24 cellular contexts compared by ENCODE assay signal in the genomic region with DNA sequence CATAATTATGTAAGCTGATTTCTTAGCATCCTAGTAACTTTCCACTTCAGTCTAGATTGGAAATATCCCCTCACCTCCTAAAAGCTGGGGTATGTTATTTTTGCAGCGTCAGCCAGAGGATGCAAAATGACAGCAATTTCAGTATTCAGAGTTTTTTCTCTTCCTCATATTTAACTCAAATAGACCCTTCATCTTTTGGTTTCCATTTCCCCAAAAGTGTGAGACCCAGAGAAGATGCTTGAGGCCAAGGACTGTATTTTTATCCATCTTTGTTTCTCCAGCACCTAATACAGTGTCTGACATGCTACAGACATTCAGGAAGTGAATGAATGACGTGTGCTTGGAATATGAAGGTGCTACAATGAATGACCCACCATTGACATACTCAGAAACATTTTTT.
DNase-seq lines count a peak whose midpoint lies in the region; ATAC-seq, FAIRE-seq and TF ChIP-seq lines count a peak whose summit lies in the region.
"Had no signal": no experiment of that assay in that cellular context is flagged by ENCODE, and none has a peak within 500 bp of the region (broad histone marks: within the 10 kb centered on the region; RNA-seq: fewer than 3 reads in every experiment).

No MANE protein-coding gene starts in this region.

- H3K4me1 ChIP-seq in OCI-LY3 (ENCODE audit: low read length) (peaks cover 12% of the 10 kb centered on the region), GM12878 (ENCODE audit: control insufficient read depth, insufficient read depth, low read length) (no peaks in the 10 kb centered on the region)
- H3K4me1 ChIP-seq: A549, Caco-2 had no signal

- WGBS in GM12878 (ENCODE audit: insufficient coverage, insufficient replicate concordance, low lambda C conversion rate, missing lambda C conversion rate), result 0% methylated on average over 2 of the region's 2 CpGs

- H3K36me3 ChIP-seq in OCI-LY3 (replicated peaks; ENCODE audit: low read depth, low read length) (no peaks in the 10 kb centered on the region), GM12878 (ENCODE audit: control insufficient read depth in 2 of 2, insufficient read depth in 2 of 2, low read length in 1 of 2) (no peaks in the 10 kb centered on the region)
- H3K36me3 ChIP-seq: BLaER1 treated with 17β-estradiol and CSF1 and Interleukin-3, amounts not matched to agents 10 nM and 100 nM had no signal

- H4K20me1 ChIP-seq in OCI-LY3 (ENCODE audit: insufficient read depth, low read length) (no peaks in the 10 kb centered on the region), GM12878 (ENCODE audit: control insufficient read depth, insufficient read depth) (no peaks in the 10 kb centered on the region)
- H4K20me1 ChIP-seq: BLaER1 treated with 17β-estradiol and CSF1 and Interleukin-3, amounts not matched to agents 10 nM and 100 nM had no signal

- no peak for TF ChIP-seq RAD21 in GM12878 (IDR thresholded peaks at IDR 0.05; ENCODE audit: insufficient read depth, low read depth, low read length)

- no peak overlapping the region for H3K4me3 ChIP-seq in OCI-LY3 (ENCODE audit: low read length)
- no peak overlapping the region for H3K4me3 ChIP-seq in GM12878
- H3K4me3 ChIP-seq: A549; BLaER1 treated with 17β-estradiol and CSF1 and Interleukin-3, amounts not matched to agents 10 nM and 100 nM had no signal

- H2AFZ ChIP-seq in OCI-LY3 (ENCODE audit: low read depth, low read length), result no peak overlapping the region
- no peak overlapping the region; the same call in 1 of the 2 replicates for H2AFZ ChIP-seq in GM12878 (ENCODE audit: control insufficient read depth, low read depth, low read length)

- H3K9me3 ChIP-seq in OCI-LY3 (ENCODE audit: insufficient read depth, low read length) (no peaks in the 10 kb centered on the region), GM12878 (replicated peaks; ENCODE audit: control insufficient read depth, insufficient read depth, low read length) (no peaks in the 10 kb centered on the region)
- H3K9me3 ChIP-seq: A549, Caco-2 had no signal

- CTCF ChIA-PET in GM12878 (lab: Yijun Ruan, JAX), result interaction anchor here (0.7 kb wide), 1 partner anchor 27 kb away, joined by 4 read pairs; no protein-coding TSS in a partner anchor

- POLR2A ChIA-PET in GM12878 (lab: Charles Lee), result no interaction called here

- no peak for TF ChIP-seq CTCF in OCI-LY3 (IDR thresholded peaks at IDR 0.05; ENCODE audit: low read depth, low read length)
- no peak for TF ChIP-seq CTCF in GM12878 (IDR thresholded peaks at IDR 0.05 in 2 of 3, conservative IDR thresholded peaks at IDR 0.05 in 1 of 3; ENCODE audit: control insufficient read depth in 2 of 3, extremely low read depth in 1 of 3, insufficient read depth in 1 of 3, low read depth in 3 of 3, low read length in 3 of 3)

- no TSS peak for BruUV-seq in GM12878 (replicated peaks; lab: Mats Ljungman, UMichigan)

- ATAC-seq in GM21529 (IDR thresholded peaks at IDR 0.05; ENCODE audit: unreplicated experiment) (peak; percentile 55), GM12878 (no peak), HG03460 (IDR thresholded peaks at IDR 0.05; ENCODE audit: unreplicated experiment) (no peak), HG02981 (IDR thresholded peaks at IDR 0.05; ENCODE audit: unreplicated experiment) (no peak)
- ATAC-seq: A549; CD8-positive, alpha-beta T cell had no signal

- RAD21 ChIA-PET in GM12878 (lab: Charles Lee; ENCODE audit: unreplicated experiment), result no interaction called here

- H3K4me2 ChIP-seq in OCI-LY3 (ENCODE audit: low read length) (peak overlapping the region; percentile 43), GM12878 (ENCODE audit: control insufficient read depth, insufficient read depth) (0 out of 2 replicates have a peak overlapping the region, but pooled peaks have one; percentile 12)
- H3K4me2 ChIP-seq: A549 had no signal

- FAIRE-seq in GM12891 (lab: Jason Lieb, UNC) (no peak), GM12878 (lab: Jason Lieb, UNC) (no peak)
- FAIRE-seq: A549, D721Med, GM19239 had no signal

- SMC1A ChIA-PET in GM12878 (lab: Charles Lee; ENCODE audit: uncharacterized antibody, unreplicated experiment), result no interaction called here

- DNase-seq in GM12891 (ENCODE audit: insufficient read length, low spot score) (no peak), GM12878 (ENCODE audit: low read depth, low spot score) (no peak), DMS153 (lab: John Stamatoyannopoulos, UW) (no peak), NCI-H2227 treated with DMSO at 0.1 percent for 48 hours (lab: John Stamatoyannopoulos, UW) (no peak)
- DNase-seq: AML-193; Caco-2; Calu3; CD4-positive, alpha-beta T cell; CD8-positive, alpha-beta T cell; DMS53; DMS79; DND-41; EL; GDM1 had no signal

- no peak for TF ChIP-seq EP300 in GM12878 (IDR thresholded peaks at IDR 0.05; ENCODE audit: borderline replicate concordance in 1 of 2, control insufficient read depth in 1 of 2, low read depth in 2 of 2, low read length in 2 of 2)

- H3K9ac ChIP-seq in OCI-LY3 (ENCODE audit: low read length) (no peak overlapping the region), GM12878 (ENCODE audit: control insufficient read depth, insufficient read depth, low read length) (no peak overlapping the region)
- H3K9ac ChIP-seq: BLaER1 treated with 17β-estradiol and CSF1 and Interleukin-3, amounts not matched to agents 10 nM and 100 nM had no signal

- in situ Hi-C loops in GM12878 (cut with MboI), result no loop called here

- H3K27me3 ChIP-seq in OCI-LY3 (ENCODE audit: low read depth, low read length) (no peaks in the 10 kb centered on the region), GM12878 (replicated peaks in 1 of 2; ENCODE audit: control insufficient read depth in 2 of 2, insufficient read depth in 2 of 2, low read length in 1 of 2) (no peaks in the 10 kb centered on the region)
- H3K27me3 ChIP-seq: BLaER1 treated with 17β-estradiol and CSF1 and Interleukin-3, amounts not matched to agents 10 nM and 100 nM had no signal

- TF ChIP-seq POLR2A in GM12891 (IDR thresholded peaks at IDR 0.05; ENCODE audit: low read depth, low read length), result no peak
- TF ChIP-seq POLR2A in GM12878 (IDR thresholded peaks at IDR 0.05; ENCODE audit: low read depth, low read length), result no peak

- intact Hi-C loops in GM12878 (cut with micrococcal nuclease; ENCODE audit: unreplicated experiment), result no loop called here

- H3K27ac ChIP-seq in OCI-LY3 (ENCODE audit: low read length), result no peak overlapping the region
- no peak overlapping the region for H3K27ac ChIP-seq in GM12878 (ENCODE audit: control insufficient read depth, insufficient read depth)
- H3K27ac ChIP-seq: 22Rv1, A549, C4-2B had no signal

- no peaks in the 10 kb centered on the region for H3K79me2 ChIP-seq in OCI-LY3 (ENCODE audit: low read length)
- no peaks in the 10 kb centered on the region for H3K79me2 ChIP-seq in GM12878 (ENCODE audit: control insufficient read depth, insufficient read depth, low read length)

TF ChIP-seq in GM12891, 5 proteins besides CTCF, POLR2A, EP300 and RAD21:
- TF ChIP-seq PAX5 (IDR thresholded peaks at IDR 0.05; ENCODE audit: insufficient read depth, low read length, severe bottlenecking), result no peak
- TF ChIP-seq SPI1 (IDR thresholded peaks at IDR 0.05; ENCODE audit: low read depth, low read length), result peak; percentile 9; the same call in 1 of the 2 replicates
- TF ChIP-seq TAF1 (IDR thresholded peaks at IDR 0.05; ENCODE audit: low read depth, low read length), result no peak
- TF ChIP-seq POLR2AphosphoS5 (IDR thresholded peaks at IDR 0.05; ENCODE audit: low read depth, low read length), result no peak

TF ChIP-seq in GM12878, 131 proteins besides CTCF, POLR2A, EP300 and RAD21:
- TF ChIP-seq, protein P1, sequence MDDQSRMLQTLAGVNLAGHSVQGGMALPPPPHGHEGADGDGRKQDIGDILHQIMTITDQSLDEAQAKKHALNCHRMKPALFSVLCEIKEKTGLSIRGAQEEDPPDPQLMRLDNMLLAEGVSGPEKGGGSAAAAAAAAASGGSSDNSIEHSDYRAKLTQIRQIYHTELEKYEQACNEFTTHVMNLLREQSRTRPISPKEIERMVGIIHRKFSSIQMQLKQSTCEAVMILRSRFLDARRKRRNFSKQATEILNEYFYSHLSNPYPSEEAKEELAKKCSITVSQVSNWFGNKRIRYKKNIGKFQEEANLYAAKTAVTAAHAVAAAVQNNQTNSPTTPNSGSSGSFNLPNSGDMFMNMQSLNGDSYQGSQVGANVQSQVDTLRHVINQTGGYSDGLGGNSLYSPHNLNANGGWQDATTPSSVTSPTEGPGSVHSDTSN (IDR thresholded peaks at IDR 0.05; ENCODE audit: insufficient replicate concordance, low read depth, low read length), result no peak
- TF ChIP-seq MTA3 (IDR thresholded peaks at IDR 0.05; ENCODE audit: borderline replicate concordance, low read length), result no peak
- TF ChIP-seq SMAD1 (IDR thresholded peaks at IDR 0.05; ENCODE audit: low read depth, partially characterized antibody), result no peak
- TF ChIP-seq NR2C1 (IDR thresholded peaks at IDR 0.05), result no peak
- TF ChIP-seq RB1 (IDR thresholded peaks at IDR 0.05; ENCODE audit: borderline replicate concordance), result no peak
- no peak for TF ChIP-seq ATF7 (IDR thresholded peaks at IDR 0.05; ENCODE audit: low read depth)
- no peak for TF ChIP-seq BHLHE40 (IDR thresholded peaks at IDR 0.05; ENCODE audit: borderline replicate concordance in 1 of 2, low read depth in 2 of 2, low read length in 1 of 2)
- no peak for TF ChIP-seq MYB (IDR thresholded peaks at IDR 0.05; ENCODE audit: borderline replicate concordance, low read depth, low read length)
- TF ChIP-seq FOXK2 (IDR thresholded peaks at IDR 0.05), result no peak
- no peak for TF ChIP-seq KDM1A (IDR thresholded peaks at IDR 0.05; ENCODE audit: borderline replicate concordance)
- TF ChIP-seq CHD2 (IDR thresholded peaks at IDR 0.05; ENCODE audit: borderline replicate concordance, low read depth, low read length), result no peak
- no peak for TF ChIP-seq RCOR1 (conservative IDR thresholded peaks at IDR 0.05; ENCODE audit: low read depth, low read length)
- TF ChIP-seq, protein P2, sequence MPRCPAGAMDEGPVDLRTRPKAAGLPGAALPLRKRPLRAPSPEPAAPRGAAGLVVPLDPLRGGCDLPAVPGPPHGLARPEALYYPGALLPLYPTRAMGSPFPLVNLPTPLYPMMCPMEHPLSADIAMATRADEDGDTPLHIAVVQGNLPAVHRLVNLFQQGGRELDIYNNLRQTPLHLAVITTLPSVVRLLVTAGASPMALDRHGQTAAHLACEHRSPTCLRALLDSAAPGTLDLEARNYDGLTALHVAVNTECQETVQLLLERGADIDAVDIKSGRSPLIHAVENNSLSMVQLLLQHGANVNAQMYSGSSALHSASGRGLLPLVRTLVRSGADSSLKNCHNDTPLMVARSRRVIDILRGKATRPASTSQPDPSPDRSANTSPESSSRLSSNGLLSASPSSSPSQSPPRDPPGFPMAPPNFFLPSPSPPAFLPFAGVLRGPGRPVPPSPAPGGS (IDR thresholded peaks at IDR 0.05; ENCODE audit: borderline replicate concordance, insufficient read depth, low read depth, low read length, poor library complexity, severe bottlenecking), result no peak
